ENCODE assay signal across 1 cellular context in genomic region chr10:13816195-13816926, GRCh38.
TF ChIP-seq lines count a peak whose summit lies in the region.

No MANE protein-coding gene starts in this region.

TF ChIP-seq in HEK293, 187 proteins besides CTCF, POLR2A, EP300 and RAD21 (continued from another document):
- no peak for TF ChIP-seq ZNF692 (tag by site-specific recombination; IDR thresholded peaks at IDR 0.05)
- TF ChIP-seq GLI4 (tag by site-specific recombination; IDR thresholded peaks at IDR 0.05), result no peak
- no peak for TF ChIP-seq YY1 (tag by site-specific recombination; IDR thresholded peaks at IDR 0.05)
- TF ChIP-seq ZNF391 (tag by site-specific recombination; IDR thresholded peaks at IDR 0.05; ENCODE audit: borderline replicate concordance, low read depth), result no peak
- TF ChIP-seq REPIN1 (tag by site-specific recombination; IDR thresholded peaks at IDR 0.05; ENCODE audit: low read depth), result no peak
- no peak for TF ChIP-seq ZNF621 (tag by site-specific recombination; IDR thresholded peaks at IDR 0.05)
- no peak for TF ChIP-seq ZNF202 (tag by site-specific recombination; IDR thresholded peaks at IDR 0.05; ENCODE audit: borderline replicate concordance)
- TF ChIP-seq ZNF558 (tag by site-specific recombination; IDR thresholded peaks at IDR 0.05), result 0 out of 2 replicates have a peak, but pooled peaks have one; percentile 22
- no peak for TF ChIP-seq BCL11A (tag by site-specific recombination; IDR thresholded peaks at IDR 0.05; ENCODE audit: low read depth)
- TF ChIP-seq ZNF518A (tag by site-specific recombination; conservative IDR thresholded peaks at IDR 0.05; ENCODE audit: low read depth), result no peak
